In genomic region chr12:88167384-88167783, GRCh38 we compare ENCODE assay signal across 24 cellular contexts.
"Had no signal": no experiment of that assay in that cellular context is flagged by ENCODE, and none has a peak within 500 bp of the region (broad histone marks: within the 10 kb centered on the region; RNA-seq: fewer than 3 reads in every experiment).

No MANE protein-coding gene starts in this region.

- H3K4me3 ChIP-seq: K562, SJSA1, SK-N-MC had no signal

- H3K27me3 ChIP-seq: SJSA1 had no signal

- H3K27ac ChIP-seq: HL-60, KMS-11, SJSA1, SK-N-MC had no signal

- H3K9me3 Mint-ChIP-seq: IgD-negative memory B cell had no signal

- H3K4me1 ChIP-seq: SJSA1 had no signal

- H3K9me3 ChIP-seq: SJSA1 had no signal

- ATAC-seq: K562 had no signal

- H3K27ac Mint-ChIP-seq: IgD-negative memory B cell had no signal

- DNase-seq: Kasumi-1, NCI-H1092, NCI-H1105 treated with DMSO at 0.1 percent for 48 hours, NCI-H1417 treated with DMSO at 0.1 percent for 48 hours, NCI-H146, NCI-H1694 treated with DMSO at 0.1 percent for 48 hours, NCI-H1930, NCI-H2081, NCI-H2107, NCI-H2227 treated with DMSO at 0.1 percent for 48 hours, NCI-H524, NCI-H526 treated with DMSO at 0.1 percent for 48 hours, NCI-H774, Right ventricle myocardium superior, RPMI8226, SIG-M5 had no signal

- H3K27me3 Mint-ChIP-seq: IgD-negative memory B cell had no signal

- H3K4me2 ChIP-seq: KMS-11 had no signal

- FAIRE-seq: HTR-8/SVneo, K562, RCC 7860 had no signal

- H3K4me3 Mint-ChIP-seq: IgD-negative memory B cell had no signal

- H3K9ac ChIP-seq: KMS-11 had no signal
